1 cellular context compared by ENCODE assay signal in the genomic region with DNA sequence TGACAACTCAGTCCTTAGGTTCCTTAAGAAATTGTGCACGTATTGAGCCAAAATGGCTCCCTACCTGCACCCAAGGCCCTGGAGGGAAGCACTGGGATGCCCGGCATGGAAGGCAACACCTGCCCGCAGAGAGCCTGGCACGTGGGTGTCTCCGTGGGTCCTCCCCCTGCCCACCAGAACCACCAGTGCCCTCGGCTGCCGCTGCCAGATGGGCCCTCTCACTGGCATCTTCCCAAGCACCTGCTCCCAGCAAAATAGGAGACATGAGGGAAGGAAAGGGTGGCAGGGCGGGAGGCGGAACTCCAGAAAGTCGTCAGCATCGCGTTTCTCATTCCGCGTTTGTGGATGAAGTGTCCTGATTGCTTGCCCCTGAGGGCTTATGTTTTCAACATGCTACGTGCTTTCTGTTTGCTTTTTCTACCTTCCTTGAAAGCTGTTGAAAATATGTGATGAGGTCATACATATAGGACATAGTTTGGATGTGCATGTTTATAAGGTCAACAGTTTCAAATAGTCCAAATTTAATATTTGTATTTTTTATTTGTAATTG.
TF ChIP-seq lines count a peak whose summit lies in the region.

No MANE protein-coding gene starts in this region.

TF ChIP-seq in HEK293, 187 proteins besides CTCF, POLR2A, EP300 and RAD21 (continued from another document):
- TF ChIP-seq, protein P1, sequence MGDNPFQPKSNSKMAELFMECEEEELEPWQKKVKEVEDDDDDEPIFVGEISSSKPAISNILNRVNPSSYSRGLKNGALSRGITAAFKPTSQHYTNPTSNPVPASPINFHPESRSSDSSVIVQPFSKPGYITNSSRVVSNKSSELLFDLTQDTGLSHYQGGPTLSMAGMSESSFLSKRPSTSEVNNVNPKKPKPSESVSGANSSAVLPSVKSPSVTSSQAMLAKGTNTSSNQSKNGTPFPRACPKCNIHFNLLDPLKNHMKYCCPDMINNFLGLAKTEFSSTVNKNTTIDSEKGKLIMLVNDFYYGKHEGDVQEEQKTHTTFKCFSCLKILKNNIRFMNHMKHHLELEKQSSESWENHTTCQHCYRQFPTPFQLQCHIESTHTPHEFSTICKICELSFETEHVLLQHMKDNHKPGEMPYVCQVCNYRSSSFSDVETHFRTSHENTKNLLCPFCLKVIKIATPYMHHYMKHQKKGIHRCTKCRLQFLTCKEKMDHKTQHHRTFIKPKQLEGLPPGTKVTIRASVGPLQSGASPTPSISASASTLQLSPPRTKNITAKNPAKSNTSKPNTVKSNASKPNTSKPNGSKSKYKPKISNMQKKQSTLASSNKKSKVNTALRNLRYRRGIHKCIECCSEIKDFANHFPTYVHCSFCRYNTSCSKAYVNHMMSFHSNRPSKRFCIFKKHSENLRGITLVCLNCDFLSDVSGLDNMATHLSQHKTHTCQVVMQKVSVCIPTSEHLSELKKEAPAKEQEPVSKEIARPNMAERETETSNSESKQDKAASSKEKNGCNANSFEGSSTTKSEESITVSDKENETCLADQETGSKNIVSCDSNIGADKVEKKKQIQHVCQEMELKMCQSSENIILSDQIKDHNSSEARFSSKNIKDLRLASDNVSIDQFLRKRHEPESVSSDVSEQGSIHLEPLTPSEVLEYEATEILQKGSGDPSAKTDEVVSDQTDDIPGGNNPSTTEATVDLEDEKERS (tag by site-specific recombination; IDR thresholded peaks at IDR 0.05) = no peak
